In genomic region chr1:173527151-173527826, GRCh38 we compare ENCODE assay signal across 12 cellular contexts. TPM values are rescaled to one million over a fixed set of nuclear protein-coding genes. Genes with fewer than 3 reads are reported as not detected.
DNase-seq lines count a peak whose midpoint lies in the region; ATAC-seq and TF ChIP-seq lines count a peak whose summit lies in the region.
"Had no signal": no experiment of that assay in that cellular context is flagged by ENCODE, and none has a peak within 500 bp of the region (broad histone marks: within the 10 kb centered on the region; RNA-seq: fewer than 3 reads in every experiment).

No MANE protein-coding gene starts in this region.

- H3K27ac ChIP-seq in RWPE1 = no peak overlapping the region
- no peak overlapping the region for H3K27ac ChIP-seq in foreskin keratinocyte
- peak overlapping the region; percentile 59 for H3K27ac ChIP-seq in subcutaneous abdominal adipose tissue (ENCODE audit: low read depth, low read length)
- no peak overlapping the region for H3K27ac ChIP-seq in esophagus muscularis mucosa (replicated peaks in 1 of 4)
- H3K27ac ChIP-seq: Peyer's patch, tibial artery had no signal

- peak overlapping the region in 1 of 5 donors; percentile 6 for H3K9ac ChIP-seq in subcutaneous abdominal adipose tissue (ENCODE audit: low read length in 5 of 5)

- H3K36me3 ChIP-seq in subcutaneous abdominal adipose tissue (ENCODE audit: control insufficient read depth in 5 of 5, insufficient read depth in 5 of 5, low read length in 5 of 5) (no peaks in the 10 kb centered on the region), esophagus muscularis mucosa (no peaks in the 10 kb centered on the region)
- H3K36me3 ChIP-seq: Peyer's patch, tibial artery had no signal

- TF ChIP-seq CTCF in RWPE1 (conservative IDR thresholded peaks at IDR 0.05; ENCODE audit: low read depth) (no peak), foreskin keratinocyte (conservative IDR thresholded peaks at IDR 0.05) (no peak), esophagus muscularis mucosa (IDR thresholded peaks at IDR 0.05) (no peak)

- no peak for TF ChIP-seq POLR2A in esophagus muscularis mucosa (IDR thresholded peaks at IDR 0.05; ENCODE audit: low read depth)

- no peaks in the 10 kb centered on the region for H3K9me3 ChIP-seq in subcutaneous abdominal adipose tissue (ENCODE audit: control insufficient read depth in 5 of 5, low read length in 5 of 5)
- no peaks in the 10 kb centered on the region for H3K9me3 ChIP-seq in esophagus muscularis mucosa
- H3K9me3 ChIP-seq: Peyer's patch, tibial artery had no signal

- H3K27me3 ChIP-seq in foreskin keratinocyte (no peaks in the 10 kb centered on the region), subcutaneous abdominal adipose tissue (ENCODE audit: control insufficient read depth in 5 of 5, insufficient read depth in 4 of 5, low read length in 5 of 5) (no peaks in the 10 kb centered on the region), esophagus muscularis mucosa (no peaks in the 10 kb centered on the region)
- H3K27me3 ChIP-seq: Peyer's patch, tibial artery had no signal

- H3K4me1 ChIP-seq in foreskin keratinocyte (no peaks in the 10 kb centered on the region), subcutaneous abdominal adipose tissue (ENCODE audit: control insufficient read depth in 5 of 5, insufficient read depth in 5 of 5, low read length in 5 of 5) (peaks cover 0 to 43% (median 25%) of the 10 kb centered on the region in 5 donors), esophagus muscularis mucosa (peaks cover 4 to 14% (median 5%) of the 10 kb centered on the region in 4 donors)
- H3K4me1 ChIP-seq: Peyer's patch, tibial artery had no signal

- TF ChIP-seq EP300 in esophagus muscularis mucosa (IDR thresholded peaks at IDR 0.05) = no peak

- WGBS in esophagus muscularis mucosa = 57% methylated on average over 3 of the region's 3 CpGs

- POLR2A ChIA-PET in RWPE1 (lab: Yijun Ruan, JAX; ENCODE audit: low non-redundant PET) = no interaction called here

- no peak for ATAC-seq in foreskin keratinocyte
- no peak for ATAC-seq in GM21723 (IDR thresholded peaks at IDR 0.05; ENCODE audit: unreplicated experiment)
- no peak for ATAC-seq in GM21528 (IDR thresholded peaks at IDR 0.05; ENCODE audit: low FRiP score, unreplicated experiment)

- CTCF ChIA-PET in RWPE1 (lab: Yijun Ruan, JAX) = interaction anchor here (0.5 kb wide), 2 partner anchors 99 to 164 kb away, joined by 3 read pairs; no protein-coding TSS in a partner anchor

- DNase-seq in NCI-H748 (lab: John Stamatoyannopoulos, UW; ENCODE audit: unreplicated experiment) (peak; percentile 14), NCI-H748 treated with DMSO at 0.1 percent for 48 hours (lab: John Stamatoyannopoulos, UW) (no peak), RWPE1 (ENCODE audit: low spot score) (peak; percentile 56), foreskin keratinocyte (peak; percentile 49 to 80), esophagus muscularis mucosa (ENCODE audit: extremely low spot score) (no peak)
- DNase-seq: DMS79, NCI-H1930, Peyer's patch had no signal

- no peak overlapping the region for H3K4me3 ChIP-seq in subcutaneous abdominal adipose tissue (ENCODE audit: low read depth in 1 of 5, low read length in 5 of 5)
- H3K4me3 ChIP-seq in esophagus muscularis mucosa = no peak overlapping the region
- H3K4me3 ChIP-seq: Peyer's patch, tibial artery had no signal

- intact Hi-C loops in esophagus muscularis mucosa (cut with DNase I) = no loop called here

RNA-seq across cellular contexts. Expression of gene PRDX6, which starts 50.2 kb away (rescaled TPM):
- 162 and 163 TPM in 2 replicates for total RNA-seq in foreskin keratinocyte
- polyA plus RNA-seq in foreskin keratinocyte = 233 and 268 TPM in 2 replicates
- 100 to 1,000 TPM; 319 to 529 (median 375) TPM for total RNA-seq in esophagus muscularis mucosa

Comparison
In these comparisons a context has a peak if more than half of its experiments do, and no peak if none do; other contexts are left out.
1. DNase-seq: peak in NCI-H748 (single experiment), RWPE1 (single experiment) and foreskin keratinocyte (2 of 2); none in NCI-H748 treated with DMSO at 0.1 percent for 48 hours (single experiment) and esophagus muscularis mucosa (single experiment).